Comparison of ENCODE assay signal across 1 cellular context in the genomic region with DNA sequence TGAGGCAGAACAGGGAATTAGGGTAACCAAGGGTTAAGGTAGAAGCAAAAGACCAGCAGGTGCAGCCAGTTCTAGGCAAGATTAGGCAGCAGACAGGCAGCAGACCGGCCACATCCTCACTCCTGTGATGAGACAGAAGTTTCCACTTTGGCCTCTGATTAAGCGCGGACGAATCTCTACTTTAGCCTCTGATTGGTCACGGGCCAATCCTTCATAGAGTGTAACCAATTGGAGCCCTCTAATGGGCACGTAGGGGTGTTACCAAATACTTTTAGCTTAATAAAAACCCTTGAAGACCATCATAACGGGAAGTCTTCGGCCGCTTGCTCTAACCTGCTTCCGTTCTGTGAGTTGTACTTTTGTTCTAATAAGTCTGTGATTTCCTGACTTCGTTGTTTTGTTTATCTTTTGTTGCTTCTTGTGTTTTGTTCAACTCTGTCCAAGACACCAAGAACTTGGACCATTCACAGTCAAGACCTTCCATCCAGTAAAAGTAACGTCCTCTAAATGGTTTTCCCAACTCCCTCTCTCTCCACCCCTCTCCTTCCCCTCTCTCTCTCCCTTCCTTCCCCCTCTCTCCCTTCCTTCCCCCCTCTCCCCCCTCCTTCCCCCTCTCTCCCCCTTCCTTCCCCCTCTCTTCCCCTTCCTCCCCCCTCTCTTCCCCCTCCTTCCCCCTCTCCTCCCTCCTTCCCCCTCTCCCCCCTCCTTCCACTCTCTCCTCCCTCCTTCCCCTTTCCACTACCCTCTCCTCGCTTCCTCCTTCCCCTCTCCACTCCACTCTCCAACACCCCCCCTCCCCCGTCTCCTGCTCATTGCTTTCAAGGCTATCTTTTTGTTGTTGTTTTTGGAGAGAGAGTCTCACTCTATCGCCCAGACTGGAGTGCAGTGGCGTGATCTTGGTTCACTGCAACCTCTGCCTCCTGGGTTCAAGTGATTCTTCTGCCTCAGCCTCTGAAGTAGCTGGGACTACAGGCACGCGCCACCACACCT.
TF ChIP-seq lines count a peak whose summit lies in the region.

No MANE protein-coding gene starts in this region.

TF ChIP-seq in GM12878, 131 proteins besides CTCF, POLR2A, EP300 and RAD21:
- TF ChIP-seq, protein P1, sequence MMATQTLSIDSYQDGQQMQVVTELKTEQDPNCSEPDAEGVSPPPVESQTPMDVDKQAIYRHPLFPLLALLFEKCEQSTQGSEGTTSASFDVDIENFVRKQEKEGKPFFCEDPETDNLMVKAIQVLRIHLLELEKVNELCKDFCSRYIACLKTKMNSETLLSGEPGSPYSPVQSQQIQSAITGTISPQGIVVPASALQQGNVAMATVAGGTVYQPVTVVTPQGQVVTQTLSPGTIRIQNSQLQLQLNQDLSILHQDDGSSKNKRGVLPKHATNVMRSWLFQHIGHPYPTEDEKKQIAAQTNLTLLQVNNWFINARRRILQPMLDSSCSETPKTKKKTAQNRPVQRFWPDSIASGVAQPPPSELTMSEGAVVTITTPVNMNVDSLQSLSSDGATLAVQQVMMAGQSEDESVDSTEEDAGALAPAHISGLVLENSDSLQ (IDR thresholded peaks at IDR 0.05), result peak; percentile 64
- TF ChIP-seq, protein P2, sequence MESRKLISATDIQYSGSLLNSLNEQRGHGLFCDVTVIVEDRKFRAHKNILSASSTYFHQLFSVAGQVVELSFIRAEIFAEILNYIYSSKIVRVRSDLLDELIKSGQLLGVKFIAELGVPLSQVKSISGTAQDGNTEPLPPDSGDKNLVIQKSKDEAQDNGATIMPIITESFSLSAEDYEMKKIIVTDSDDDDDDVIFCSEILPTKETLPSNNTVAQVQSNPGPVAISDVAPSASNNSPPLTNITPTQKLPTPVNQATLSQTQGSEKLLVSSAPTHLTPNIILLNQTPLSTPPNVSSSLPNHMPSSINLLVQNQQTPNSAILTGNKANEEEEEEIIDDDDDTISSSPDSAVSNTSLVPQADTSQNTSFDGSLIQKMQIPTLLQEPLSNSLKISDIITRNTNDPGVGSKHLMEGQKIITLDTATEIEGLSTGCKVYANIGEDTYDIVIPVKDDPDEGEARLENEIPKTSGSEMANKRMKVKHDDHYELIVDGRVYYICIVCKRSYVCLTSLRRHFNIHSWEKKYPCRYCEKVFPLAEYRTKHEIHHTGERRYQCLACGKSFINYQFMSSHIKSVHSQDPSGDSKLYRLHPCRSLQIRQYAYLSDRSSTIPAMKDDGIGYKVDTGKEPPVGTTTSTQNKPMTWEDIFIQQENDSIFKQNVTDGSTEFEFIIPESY (IDR thresholded peaks at IDR 0.05), result no peak
- no peak for TF ChIP-seq NRF1 (conservative IDR thresholded peaks at IDR 0.05; ENCODE audit: low read depth, low read length)
